ENCODE assay signal across 8 cellular contexts in genomic region chr5:142716963-142717362, GRCh38. TPM values are rescaled to one million over a fixed set of nuclear protein-coding genes. Genes with fewer than 3 reads are reported as not detected.
DNase-seq lines count a peak whose midpoint lies in the region; ATAC-seq, FAIRE-seq and TF ChIP-seq lines count a peak whose summit lies in the region.

No MANE protein-coding gene starts in this region.

- H3K36me3 ChIP-seq in body of pancreas (replicated peaks in 1 of 2; ENCODE audit: insufficient read depth in 1 of 2, low read depth in 2 of 2) (no peaks in the 10 kb centered on the region), iPS-20b (ENCODE audit: insufficient read depth, low read depth, low read length) (no peaks in the 10 kb centered on the region; the same call in 1 of the 2 replicates)

- ATAC-seq in HG03342 (IDR thresholded peaks at IDR 0.05; ENCODE audit: unreplicated experiment) (peak; percentile 47), body of pancreas (peak; percentile 30), GM18858 (IDR thresholded peaks at IDR 0.05; ENCODE audit: unreplicated experiment) (no peak)

- WGBS in body of pancreas, 2 donors, result 3 to 14% methylated on average over 6 of the region's 6 CpGs

- H3K4me1 ChIP-seq in body of pancreas (peaks cover 16% of the 10 kb centered on the region), iPS-20b (ENCODE audit: insufficient read depth, low read length) (peaks cover 13% of the 10 kb centered on the region; the same call in 1 of the 2 replicates)

- TF ChIP-seq POLR2A in body of pancreas (IDR thresholded peaks at IDR 0.05), result no peak

- H3K4me3 ChIP-seq in body of pancreas (no peak overlapping the region), iPS-20b (ENCODE audit: low read length) (no peak overlapping the region)

- H3K27ac ChIP-seq in body of pancreas (no peak overlapping the region), iPS-20b (ENCODE audit: low read length) (no peak overlapping the region)

- FAIRE-seq in RCC 7860 (lab: Jason Lieb, UNC), result no peak

- intact Hi-C loops in body of pancreas (cut with DNase I), result loop anchor here (5.0 kb wide), 1 partner anchor 170 kb away; no protein-coding TSS in a partner anchor

- peak overlapping the region; percentile 38; the same call in 1 of the 2 replicates for H3K9ac ChIP-seq in iPS-20b (ENCODE audit: low read depth, low read length)

- peak; percentile 63 for DNase-seq in A172 (ENCODE audit: low spot score)
- peak; percentile 32 for DNase-seq in RCC 7860 (ENCODE audit: low spot score)
- DNase-seq in body of pancreas, result peak; percentile 45 to 65 (median 60)
- peak; percentile 37 for DNase-seq in stimulated activated CD4-positive, alpha-beta T cell treated with anti-CD3 and anti-CD28 coated beads, Interleukin-15, amount 100 ng/mL, for 24 hours

- H3K27me3 ChIP-seq in body of pancreas (no peaks in the 10 kb centered on the region), iPS-20b (ENCODE audit: insufficient read depth, low read length) (no peaks in the 10 kb centered on the region)

- TF ChIP-seq CTCF in GM12874 (IDR thresholded peaks at IDR 0.05; ENCODE audit: insufficient read depth, low read depth, low read length) (peak; percentile 56), body of pancreas (IDR thresholded peaks at IDR 0.05) (peak in 5 of 7 experiments; percentile 18 to 44 (median 36))

- H3K9me3 ChIP-seq in body of pancreas, result no peaks in the 10 kb centered on the region
- H3K9me3 ChIP-seq in iPS-20b (ENCODE audit: insufficient read depth, low read depth, low read length), result no peaks in the 10 kb centered on the region

RNA-seq across cellular contexts. Expression of gene FGF1, which starts 31.1 kb away (rescaled TPM):
- 1.2 and 1.8 TPM in 2 replicates for total RNA-seq in A172 (2014; rRNA removed; shearing (Covaris generic))
- under 1 TPM in 1 of 2 donors, not detected in 1; 0.78 TPM for total RNA-seq in body of pancreas

RNA-seq across cellular contexts. Expression of gene ARHGAP26, which starts 53.2 kb away (rescaled TPM):
- 1.6 and 3.8 TPM in 2 replicates for total RNA-seq in A172 (2014; rRNA removed; shearing (Covaris generic))
- 10 to 100 TPM; 12.5 to 14.2 TPM for total RNA-seq in body of pancreas
